18 cellular contexts compared by ENCODE assay signal in the genomic region with DNA sequence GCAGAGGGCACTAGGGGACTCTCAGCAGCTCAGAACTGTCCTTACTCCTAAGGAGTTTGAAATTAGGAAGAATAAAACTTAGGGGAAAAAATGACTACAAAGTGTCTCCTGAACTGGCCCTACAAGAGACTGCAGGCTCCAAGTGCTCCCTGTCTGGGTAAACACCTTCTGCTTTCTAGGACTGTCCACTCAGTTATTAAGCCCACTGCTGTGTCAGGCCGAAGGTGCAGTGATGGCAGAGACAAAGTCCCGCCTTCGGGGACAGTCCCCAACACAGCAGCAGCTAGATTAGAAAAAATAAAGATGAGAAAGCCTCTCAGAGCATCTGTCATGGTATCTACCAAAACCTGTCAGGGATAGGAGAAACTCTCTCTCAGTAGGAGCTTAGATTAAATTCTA. TPM values are rescaled to one million over a fixed set of nuclear protein-coding genes. Genes with fewer than 3 reads are reported as not detected.
DNase-seq lines count a peak whose midpoint lies in the region; ATAC-seq and TF ChIP-seq lines count a peak whose summit lies in the region.
"Had no signal": no experiment of that assay in that cellular context is flagged by ENCODE, and none has a peak within 500 bp of the region (broad histone marks: within the 10 kb centered on the region; RNA-seq: fewer than 3 reads in every experiment).

No MANE protein-coding gene starts in this region.

- ATAC-seq in HG02981 (IDR thresholded peaks at IDR 0.05; ENCODE audit: unreplicated experiment) = no peak
- ATAC-seq: CD8-positive, alpha-beta T cell; GM23338 had no signal

- H3K27ac ChIP-seq in esophagus muscularis mucosa (replicated peaks in 1 of 4) = peak overlapping the region; percentile 2 to 64 (median 52)
- peak overlapping the region; percentile 76 for H3K27ac ChIP-seq in suprapubic skin
- H3K27ac ChIP-seq in hepatocyte = no peak overlapping the region
- H3K27ac ChIP-seq: BLaER1 treated with 17β-estradiol and CSF1 and Interleukin-3, amounts not matched to agents 10 nM and 100 nM had no signal

- DNase-seq in HFFc6 = no peak
- no peak for DNase-seq in esophagus muscularis mucosa (ENCODE audit: extremely low spot score)
- no peak for DNase-seq in nephron progenitor cell
- peak; percentile 26 to 46 for DNase-seq in suprapubic skin (ENCODE audit: low spot score in 2 of 2)
- no peak for DNase-seq in HuH-7 (ENCODE audit: low spot score)
- DNase-seq in hepatocyte (ENCODE audit: low spot score) = no peak
- DNase-seq: CD8-positive, alpha-beta T cell; DMS53; HCEC 1CT; NCI-H1417 treated with DMSO at 0.1 percent for 48 hours; NCI-H187 treated with DMSO at 0.1 percent for 48 hours; NCI-H226; NCI-H524 treated with DMSO at 0.1 percent for 48 hours; SIG-M5 had no signal

- peak overlapping the region; percentile 61 for H3K27ac Mint-ChIP-seq in HFFc6
- H3K27ac Mint-ChIP-seq in nephron progenitor cell = peak overlapping the region; percentile 27
- H3K27ac Mint-ChIP-seq: CD8-positive, alpha-beta T cell; GM23338 had no signal

- no peak overlapping the region for H3K4me2 ChIP-seq in hepatocyte
- H3K4me2 ChIP-seq: BLaER1 treated with 17β-estradiol and CSF1 and Interleukin-3, amounts not matched to agents 10 nM and 100 nM; GM23338 had no signal

- H3K4me3 ChIP-seq in esophagus muscularis mucosa = no peak overlapping the region
- H3K4me3 ChIP-seq in suprapubic skin = no peak overlapping the region
- H3K4me3 ChIP-seq in hepatocyte = no peak overlapping the region
- H3K4me3 ChIP-seq: BLaER1 treated with 17β-estradiol and CSF1 and Interleukin-3, amounts not matched to agents 10 nM and 100 nM; GM23338 had no signal

- H3K4me1 ChIP-seq in esophagus muscularis mucosa (peaks cover 0 to 26% (median 22%) of the 10 kb centered on the region in 4 donors), suprapubic skin (peaks cover 14% of the 10 kb centered on the region), hepatocyte (ENCODE audit: insufficient read depth) (no peaks in the 10 kb centered on the region)

- TF ChIP-seq POLR2A in esophagus muscularis mucosa (IDR thresholded peaks at IDR 0.05; ENCODE audit: low read depth) (no peak), suprapubic skin (IDR thresholded peaks at IDR 0.05) (no peak)

- H3K9me3 ChIP-seq in esophagus muscularis mucosa (no peaks in the 10 kb centered on the region), suprapubic skin (no peaks in the 10 kb centered on the region), hepatocyte (ENCODE audit: low read depth) (no peaks in the 10 kb centered on the region)

- intact Hi-C loops in esophagus muscularis mucosa (cut with DNase I) = no loop called here

- TF ChIP-seq CTCF in HFFc6 (IDR thresholded peaks at IDR 0.05) = no peak
- TF ChIP-seq CTCF in esophagus muscularis mucosa (IDR thresholded peaks at IDR 0.05) = no peak
- TF ChIP-seq CTCF in nephron progenitor cell (IDR thresholded peaks at IDR 0.05) = no peak
- no peak for TF ChIP-seq CTCF in suprapubic skin (IDR thresholded peaks at IDR 0.05)
- no peak for TF ChIP-seq CTCF in hepatocyte (IDR thresholded peaks at IDR 0.05; ENCODE audit: poor library complexity)

- no peaks in the 10 kb centered on the region for H3K9me2 ChIP-seq in hepatocyte (replicated peaks; ENCODE audit: insufficient read depth)

- H3K36me3 ChIP-seq in esophagus muscularis mucosa (no peaks in the 10 kb centered on the region), suprapubic skin (no peaks in the 10 kb centered on the region), hepatocyte (replicated peaks; ENCODE audit: insufficient read depth, low read depth) (no peaks in the 10 kb centered on the region)
- H3K36me3 ChIP-seq: BLaER1 treated with 17β-estradiol and CSF1 and Interleukin-3, amounts not matched to agents 10 nM and 100 nM had no signal

- no peak for TF ChIP-seq EP300 in esophagus muscularis mucosa (IDR thresholded peaks at IDR 0.05)
- TF ChIP-seq EP300 in suprapubic skin (IDR thresholded peaks at IDR 0.05) = no peak

- H3K27me3 Mint-ChIP-seq in HFFc6 (ENCODE audit: insufficient read depth) (peaks cover 17% of the 10 kb centered on the region), nephron progenitor cell (ENCODE audit: low read depth, poor library complexity) (peaks cover 7% of the 10 kb centered on the region)

- H3K9me3 Mint-ChIP-seq in HFFc6 (no peaks in the 10 kb centered on the region), nephron progenitor cell (peaks cover 5% of the 10 kb centered on the region)

- H3K36me3 Mint-ChIP-seq in HFFc6 (ENCODE audit: low read depth) (peaks cover 59% of the 10 kb centered on the region), nephron progenitor cell (ENCODE audit: low read depth) (peaks cover 3% of the 10 kb centered on the region)
- H3K36me3 Mint-ChIP-seq: CD8-positive, alpha-beta T cell had no signal

- H4K20me1 ChIP-seq in hepatocyte (ENCODE audit: insufficient read depth, poor library complexity, severe bottlenecking) = no peaks in the 10 kb centered on the region
- H4K20me1 ChIP-seq: BLaER1 treated with 17β-estradiol and CSF1 and Interleukin-3, amounts not matched to agents 10 nM and 100 nM had no signal

- no peak overlapping the region for H2AFZ ChIP-seq in hepatocyte
- H2AFZ ChIP-seq: GM23338 had no signal

- H3K4me1 Mint-ChIP-seq in HFFc6 (ENCODE audit: low read depth) (peaks cover 85% of the 10 kb centered on the region), nephron progenitor cell (peaks cover 61% of the 10 kb centered on the region)
- H3K4me1 Mint-ChIP-seq: GM23338 had no signal

- WGBS in esophagus muscularis mucosa = 92% methylated on average over 3 of the region's 3 CpGs
- 69% methylated on average over 3 of the region's 3 CpGs for WGBS in suprapubic skin
- 88% methylated on average over 3 of the region's 3 CpGs for WGBS in hepatocyte (ENCODE audit: low lambda C conversion rate, missing lambda C conversion rate)

- H3K27me3 ChIP-seq in esophagus muscularis mucosa = no peaks in the 10 kb centered on the region
- peaks cover 11% of the 10 kb centered on the region for H3K27me3 ChIP-seq in suprapubic skin
- no peaks in the 10 kb centered on the region for H3K27me3 ChIP-seq in hepatocyte
- H3K27me3 ChIP-seq: BLaER1 treated with 17β-estradiol and CSF1 and Interleukin-3, amounts not matched to agents 10 nM and 100 nM had no signal

- no peaks in the 10 kb centered on the region for H3K79me2 ChIP-seq in hepatocyte

- H3K4me3 Mint-ChIP-seq in HFFc6 (no peak overlapping the region), nephron progenitor cell (no peak overlapping the region)
- H3K4me3 Mint-ChIP-seq: CD8-positive, alpha-beta T cell; GM23338 had no signal

RNA-seq across cellular contexts. Expression of gene TWIST2, which starts 28.3 kb away (rescaled TPM):
- total RNA-seq in HFFc6 (2021; fragmentation: NEBNext Ultra II Directional; extraction: Animal tissue kit (Norgen Biotek cat#: 25700)) = 100 to 1,000 TPM; 127 to 146 (median 137) TPM
- 10 to 100 TPM; 37.4 to 51.6 (median 47.4) TPM for total RNA-seq in esophagus muscularis mucosa
- total RNA-seq in suprapubic skin = 10 to 100 TPM; 14.7 to 72.7 (median 30.4) TPM
- 19.7 and 21.1 TPM in 2 replicates for total RNA-seq in hepatocyte
- 11.3 and 13.5 TPM in 2 replicates for polyA plus RNA-seq in hepatocyte
- total RNA-seq: A673; CD8-positive, alpha-beta T cell had no signal

Comparison
In these comparisons a context has a peak if more than half of its experiments do, and no peak if none do; other contexts are left out.
1. DNase-seq: peak in suprapubic skin (2 of 2); none in HFFc6 (single experiment), esophagus muscularis mucosa (single experiment), nephron progenitor cell (single experiment), HuH-7 (single experiment) and hepatocyte (single experiment).